Comparison of ENCODE assay signal across 30 cellular contexts in genomic region chr20:62727584-62728027, GRCh38. TPM values are rescaled to one million over a fixed set of nuclear protein-coding genes. Genes with fewer than 3 reads are reported as not detected.
A peak's percentile ranks its signal among the peaks of the same experiment; 100 is the strongest.
DNase-seq lines count a peak whose midpoint lies in the region; ATAC-seq and TF ChIP-seq lines count a peak whose summit lies in the region.
"Had no signal": no experiment of that assay in that cellular context is flagged by ENCODE, and none has a peak within 500 bp of the region (broad histone marks: within the 10 kb centered on the region; RNA-seq: fewer than 3 reads in every experiment).

No MANE protein-coding gene starts in this region.

- H3K4me3 Mint-ChIP-seq in activated CD8-positive, alpha-beta T cell treated with anti-CD3 and anti-CD28 coated beads, Interleukin-2, amount 10 ng/mL, durations not matched to agents 7 days and 5 days: no peak overlapping the region
- no peak overlapping the region for H3K4me3 Mint-ChIP-seq in activated CD8-positive, alpha-beta T cell treated with anti-CD3 and anti-CD28 coated beads for 36 hours
- H3K4me3 Mint-ChIP-seq: activated CD4-positive, alpha-beta memory T cell treated with anti-CD3 and anti-CD28 coated beads, Interleukin-2, amount 10 ng/mL, durations not matched to agents 7 days and 5 days; IgD-negative memory B cell; neural progenitor cell had no signal

- WGBS in heart left ventricle, 4 donors: 71 to 88% (median 79%) methylated on average over 5 to 15 of the region's 15 CpGs

- peak overlapping the region; percentile 84 for H3K27ac ChIP-seq in HL-60 (replicated peaks)
- H3K27ac ChIP-seq in heart left ventricle: no peak overlapping the region
- H3K27ac ChIP-seq in osteoblast (ENCODE audit: low read depth, low read length): no peak overlapping the region
- H3K27ac ChIP-seq: cardiac muscle cell, gastroesophageal sphincter, neural progenitor cell, prostate gland had no signal

- peaks cover 17% of the 10 kb centered on the region for H3K27me3 Mint-ChIP-seq in activated CD8-positive, alpha-beta T cell treated with anti-CD3 and anti-CD28 coated beads, Interleukin-2, amount 10 ng/mL, durations not matched to agents 7 days and 5 days (ENCODE audit: low read depth)
- peaks cover 5% of the 10 kb centered on the region for H3K27me3 Mint-ChIP-seq in activated CD8-positive, alpha-beta T cell treated with anti-CD3 and anti-CD28 coated beads for 36 hours

- DNase-seq in activated CD8-positive, alpha-beta T cell treated with anti-CD3 and anti-CD28 coated beads, Interleukin-2, amount 10 ng/mL, durations not matched to agents 7 days and 5 days: no peak
- no peak for DNase-seq in activated CD8-positive, alpha-beta T cell treated with anti-CD3 and anti-CD28 coated beads for 36 hours
- DNase-seq in HL-60 (ENCODE audit: low read depth in 1 of 2, low spot score in 1 of 2) (no peak), heart left ventricle (peak in 3 of 5 donors; percentile 10 to 61 (median 17)), osteoblast (ENCODE audit: insufficient read length, low spot score, missing footprints) (peak; percentile 43), H4 (ENCODE audit: low spot score) (no peak), hypothalamus (lab: John Stamatoyannopoulos, UW) (no peak), DMS153 treated with DMSO at 0.1 percent for 48 hours (lab: John Stamatoyannopoulos, UW; ENCODE audit: unreplicated experiment) (no peak)
- DNase-seq: activated CD4-positive, CD25-positive, alpha-beta regulatory T cell; activated naive CD4-positive, alpha-beta T cell treated with Interleukin-2 at 50 U/mL for 16 hours; activated T-cell treated with anti-CD3 and anti-CD28 coated beads for 4 hours; anterior cingulate cortex; C1 segment of cervical spinal cord; EL; islet precursor cell; NCI-H1417; NCI-H2081 treated with DMSO at 0.1 percent for 48 hours; NCI-H345; NCI-H82; stimulated activated CD4-positive, alpha-beta T cell treated with anti-CD3 and anti-CD28 coated beads, Interleukin-1b, Interleukin-23, amount 100 ng/mL, for 48 hours; substantia nigra; T1000 had no signal

- H3K36me3 Mint-ChIP-seq in activated CD8-positive, alpha-beta T cell treated with anti-CD3 and anti-CD28 coated beads, Interleukin-2, amount 10 ng/mL, durations not matched to agents 7 days and 5 days (ENCODE audit: low read depth): no peaks in the 10 kb centered on the region
- no peaks in the 10 kb centered on the region for H3K36me3 Mint-ChIP-seq in activated CD8-positive, alpha-beta T cell treated with anti-CD3 and anti-CD28 coated beads for 36 hours (ENCODE audit: low read depth)
- H3K36me3 Mint-ChIP-seq: neural progenitor cell had no signal

- peaks cover 0 to 16% (median 0%) of the 10 kb centered on the region in 12 donors for H3K4me1 ChIP-seq in heart left ventricle
- H3K4me1 ChIP-seq in osteoblast (ENCODE audit: insufficient read depth, low read length): no peaks in the 10 kb centered on the region
- H3K4me1 ChIP-seq: neural progenitor cell, prostate gland had no signal

- H3K4me2 ChIP-seq in osteoblast (ENCODE audit: insufficient read depth, low read length): no peak overlapping the region
- H3K4me2 ChIP-seq: neural progenitor cell had no signal

- peak overlapping the region; percentile 86 for H3K27ac Mint-ChIP-seq in activated CD8-positive, alpha-beta T cell treated with anti-CD3 and anti-CD28 coated beads, Interleukin-2, amount 10 ng/mL, durations not matched to agents 7 days and 5 days
- no peak overlapping the region for H3K27ac Mint-ChIP-seq in activated CD8-positive, alpha-beta T cell treated with anti-CD3 and anti-CD28 coated beads for 36 hours
- H3K27ac Mint-ChIP-seq: neural progenitor cell had no signal

- no peak for TF ChIP-seq CTCF in activated CD8-positive, alpha-beta T cell treated with anti-CD3 and anti-CD28 coated beads for 36 hours (IDR thresholded peaks at IDR 0.05)
- TF ChIP-seq CTCF in HL-60 (IDR thresholded peaks at IDR 0.05; ENCODE audit: insufficient read depth, low read length): no peak
- TF ChIP-seq CTCF in heart left ventricle (IDR thresholded peaks at IDR 0.05): no peak
- no peak for TF ChIP-seq CTCF in osteoblast (IDR thresholded peaks at IDR 0.05; ENCODE audit: extremely low read depth, low read depth, low read length)

- intact Hi-C loops in activated CD8-positive, alpha-beta T cell treated with anti-CD3 and anti-CD28 coated beads for 36 hours (cut with micrococcal nuclease): no loop called here
- intact Hi-C loops in heart left ventricle (cut with DNase I): no loop called here

- no peak for TF ChIP-seq POLR2A in heart left ventricle (IDR thresholded peaks at IDR 0.05)

- H3K9me3 ChIP-seq in heart left ventricle (peaks cover 0 to 2% (median 0%) of the 10 kb centered on the region in 12 donors), osteoblast (ENCODE audit: low read depth, low read length) (no peaks in the 10 kb centered on the region)
- H3K9me3 ChIP-seq: gastroesophageal sphincter, prostate gland had no signal

- H3K27me3 ChIP-seq in HL-60 (ENCODE audit: insufficient read depth, poor library complexity, severe bottlenecking): no peaks in the 10 kb centered on the region
- H3K27me3 ChIP-seq in heart left ventricle: peaks cover 5 to 49% (median 16%) of the 10 kb centered on the region in 9 donors
- H3K27me3 ChIP-seq in osteoblast (ENCODE audit: insufficient read depth, low read length): peaks cover 55% of the 10 kb centered on the region
- H3K27me3 ChIP-seq: cardiac muscle cell, neural progenitor cell had no signal

- no peak for ATAC-seq in activated CD8-positive, alpha-beta T cell treated with anti-CD3 and anti-CD28 coated beads, Interleukin-2, amount 10 ng/mL, durations not matched to agents 7 days and 5 days
- no peak for ATAC-seq in activated CD8-positive, alpha-beta T cell treated with anti-CD3 and anti-CD28 coated beads for 36 hours
- ATAC-seq in heart left ventricle: no peak

- peaks cover 32% of the 10 kb centered on the region for H3K4me1 Mint-ChIP-seq in activated CD8-positive, alpha-beta T cell treated with anti-CD3 and anti-CD28 coated beads, Interleukin-2, amount 10 ng/mL, durations not matched to agents 7 days and 5 days (ENCODE audit: low read depth)
- H3K4me1 Mint-ChIP-seq in activated CD8-positive, alpha-beta T cell treated with anti-CD3 and anti-CD28 coated beads for 36 hours (ENCODE audit: low read depth): peaks cover 6% of the 10 kb centered on the region
- H3K4me1 Mint-ChIP-seq: IgD-negative memory B cell, neural progenitor cell had no signal

- POLR2A ChIA-PET in activated CD8-positive, alpha-beta T cell treated with anti-CD3 and anti-CD28 coated beads, Interleukin-2, amount 10 ng/mL, durations not matched to agents 7 days and 5 days (lab: Charles Lee): interaction anchor here (0.9 kb wide), 1 partner anchor 12 kb away, joined by 3 read pairs; no protein-coding TSS in a partner anchor
- POLR2A ChIA-PET in activated CD8-positive, alpha-beta T cell treated with anti-CD3 and anti-CD28 coated beads for 36 hours (lab: Charles Lee): no interaction called here

- H3K36me3 ChIP-seq in heart left ventricle: no peaks in the 10 kb centered on the region
- H3K36me3 ChIP-seq in osteoblast (ENCODE audit: insufficient read depth, low read length): no peaks in the 10 kb centered on the region
- H3K36me3 ChIP-seq: cardiac muscle cell, gastroesophageal sphincter, neural progenitor cell, prostate gland had no signal

- H4K20me1 ChIP-seq in osteoblast (ENCODE audit: insufficient read depth, low read length): no peaks in the 10 kb centered on the region

- H3K4me3 ChIP-seq in HL-60 (replicated peaks; ENCODE audit: insufficient read depth, low read length) (no peak overlapping the region), heart left ventricle (no peak overlapping the region), osteoblast (ENCODE audit: insufficient read depth, low read length) (no peak overlapping the region)
- H3K4me3 ChIP-seq: cardiac muscle cell, gastroesophageal sphincter, lung, neural progenitor cell, prostate gland, skin epidermis had no signal

- no peaks in the 10 kb centered on the region for H3K9me3 Mint-ChIP-seq in activated CD8-positive, alpha-beta T cell treated with anti-CD3 and anti-CD28 coated beads, Interleukin-2, amount 10 ng/mL, durations not matched to agents 7 days and 5 days (ENCODE audit: insufficient read depth)
- H3K9me3 Mint-ChIP-seq in activated CD8-positive, alpha-beta T cell treated with anti-CD3 and anti-CD28 coated beads for 36 hours: no peaks in the 10 kb centered on the region
- H3K9me3 Mint-ChIP-seq: activated CD4-positive, alpha-beta memory T cell treated with anti-CD3 and anti-CD28 coated beads, Interleukin-2, amount 10 ng/mL, durations not matched to agents 7 days and 5 days had no signal

- CTCF ChIA-PET in activated CD8-positive, alpha-beta T cell treated with anti-CD3 and anti-CD28 coated beads, Interleukin-2, amount 10 ng/mL, durations not matched to agents 7 days and 5 days (lab: Charles Lee): no interaction called here
- CTCF ChIA-PET in activated CD8-positive, alpha-beta T cell treated with anti-CD3 and anti-CD28 coated beads for 36 hours (lab: Charles Lee): no interaction called here

- H3K79me2 ChIP-seq in osteoblast (ENCODE audit: insufficient read depth, low read length): no peaks in the 10 kb centered on the region

- H2AFZ ChIP-seq in osteoblast (ENCODE audit: low read length): no peak overlapping the region
- H2AFZ ChIP-seq: neural progenitor cell had no signal

RNA-seq across cellular contexts. Expression of gene NTSR1, which starts 19.0 kb away (rescaled TPM):
- under 1 TPM; 0.13 to 0.21 TPM for total RNA-seq in activated CD8-positive, alpha-beta T cell treated with anti-CD3 and anti-CD28 coated beads, Interleukin-2, amount 10 ng/mL, durations not matched to agents 7 days and 5 days
- not detected for total RNA-seq in activated CD8-positive, alpha-beta T cell treated with anti-CD3 and anti-CD28 coated beads for 36 hours
- total RNA-seq in heart left ventricle (under 1 TPM in 3 of 9 donors, not detected in 6; 0.07 to 0.32 (median 0.07) TPM), osteoblast (not detected in 2 replicates)
- under 1 TPM in 1 of 2 donors, not detected in 1; 0.01 TPM for polyA plus RNA-seq in heart left ventricle
- not detected in 2 replicates for total RNA-seq in H4 (2014; rRNA removed; shearing (Covaris generic))
- total RNA-seq: activated CD4-positive, alpha-beta memory T cell treated with anti-CD3 and anti-CD28 coated beads, Interleukin-2, amount 10 ng/mL, durations not matched to agents 7 days and 5 days had no signal
- polyA plus RNA-seq: cardiac muscle cell, IgD-negative memory B cell had no signal

Comparison
In these comparisons a context has a peak if more than half of its experiments do, and no peak if none do; other contexts are left out.
1. DNase-seq: peak in heart left ventricle (3 of 5) and osteoblast (single experiment); none in activated CD8-positive, alpha-beta T cell treated with anti-CD3 and anti-CD28 coated beads, Interleukin-2, amount 10 ng/mL, durations not matched to agents 7 days and 5 days (single experiment), activated CD8-positive, alpha-beta T cell treated with anti-CD3 and anti-CD28 coated beads for 36 hours (single experiment), HL-60 (0 of 2), H4 (single experiment), hypothalamus (0 of 51) and DMS153 treated with DMSO at 0.1 percent for 48 hours (single experiment).